20 cellular contexts compared by ENCODE assay signal in genomic region chr9:106707291-106707690, GRCh38.
"Had no signal": no experiment of that assay in that cellular context is flagged by ENCODE, and none has a peak within 500 bp of the region (broad histone marks: within the 10 kb centered on the region; RNA-seq: fewer than 3 reads in every experiment).

No MANE protein-coding gene starts in this region.

- H3K36me3 Mint-ChIP-seq: naive B cell, neural progenitor cell had no signal

- H3K4me3 Mint-ChIP-seq: effector memory CD8-positive, alpha-beta T cell; immature natural killer cell; naive B cell; neural progenitor cell; T-helper 1 cell treated with Interleukin-12 subunit alpha and Interleukin-12 subunit beta and Interleukin-4 antibody, amounts not matched to agents 30 μg/mL and 1 μg/mL, for 36 hours had no signal

- H3K27ac ChIP-seq: cardiac muscle cell, neural progenitor cell, tibial nerve had no signal

- H3K4me1 ChIP-seq: neural progenitor cell had no signal

- DNase-seq: activated CD4-positive, alpha-beta T cell treated with anti-CD3 and anti-CD28 coated beads, Interleukin-2, amount 50 U/mL, for 1 hour; activated CD8-positive, alpha-beta memory T cell treated with anti-CD3 and anti-CD28 coated beads, Interleukin-2, amount 50 U/mL, for 48 hours; activated effector memory CD4-positive, alpha-beta T cell treated with anti-CD3 and anti-CD28 coated beads, Interleukin-2, amount 50 U/mL, for 16 hours; activated naive CD4-positive, alpha-beta T cell treated with anti-CD3 and anti-CD28 coated beads, Interleukin-2, amount 50 U/mL, for 16 hours; activated T-cell treated with anti-CD3 and anti-CD28 coated beads, Interleukin-2, amount 50 U/mL, for 48 hours; amniotic stem cell; effector memory CD8-positive, alpha-beta T cell; immature natural killer cell; kidney glomerular epithelial cell; naive B cell; stimulated activated CD4-positive, alpha-beta T cell treated with anti-CD3 and anti-CD28 coated beads, Interleukin-2, amount 100 ng/mL, for 24 hours; stimulated activated naive CD4-positive, alpha-beta T cell treated with Interleukin-2 at 50 U/mL for 16 hours had no signal

- H3K9ac ChIP-seq: neural progenitor cell had no signal

- H3K4me1 Mint-ChIP-seq: immature natural killer cell, naive B cell, neural progenitor cell had no signal

- H3K27me3 Mint-ChIP-seq: effector memory CD8-positive, alpha-beta T cell; naive B cell had no signal

- ATAC-seq: activated CD4-positive, CD25-positive, alpha-beta regulatory T cell treated with anti-CD3 and anti-CD28 coated beads, Interleukin-2, amount 50 U/mL, for 24 hours; effector memory CD8-positive, alpha-beta T cell; sciatic nerve had no signal

- FAIRE-seq: frontal cortex had no signal

- H3K27me3 ChIP-seq: cardiac muscle cell, heart left ventricle, neural progenitor cell, tibial nerve had no signal

- H3K27ac Mint-ChIP-seq: effector memory CD8-positive, alpha-beta T cell; immature natural killer cell; naive B cell; neural progenitor cell; T-helper 1 cell treated with Interleukin-12 subunit alpha and Interleukin-12 subunit beta and Interleukin-4 antibody, amounts not matched to agents 30 μg/mL and 1 μg/mL, for 36 hours had no signal

- H2AFZ ChIP-seq: neural progenitor cell had no signal

- H3K4me3 ChIP-seq: cardiac muscle cell, heart left ventricle, neural progenitor cell, tibial nerve had no signal

- H3K36me3 ChIP-seq: cardiac muscle cell, heart left ventricle, neural progenitor cell, tibial nerve had no signal

- H3K4me2 ChIP-seq: neural progenitor cell had no signal
